18 cellular contexts compared by ENCODE assay signal in the genomic region with DNA sequence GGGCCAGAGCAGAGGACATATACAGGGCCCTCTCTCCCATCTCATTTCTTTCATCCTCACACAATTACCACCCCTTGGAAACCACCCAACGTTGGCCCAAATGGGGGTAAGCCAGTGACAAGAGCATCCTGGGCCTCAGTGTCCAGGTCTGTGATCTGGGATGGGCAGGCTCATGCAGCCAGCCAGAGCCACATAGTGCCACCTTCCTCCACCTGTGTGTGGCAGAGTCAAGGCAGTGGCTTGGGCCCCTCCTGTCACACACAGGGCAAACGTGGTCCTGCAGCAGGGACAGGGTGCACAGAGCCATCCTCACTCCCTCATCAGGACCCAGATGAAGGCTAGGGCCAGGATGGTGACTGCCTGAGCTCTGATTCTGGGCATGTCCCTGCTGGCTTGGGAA. TPM values are rescaled to one million over a fixed set of nuclear protein-coding genes. Genes with fewer than 3 reads are reported as not detected.
"Had no signal": no experiment of that assay in that cellular context is flagged by ENCODE, and none has a peak within 500 bp of the region (broad histone marks: within the 10 kb centered on the region; RNA-seq: fewer than 3 reads in every experiment).

No MANE protein-coding gene starts in this region.

- DNase-seq: activated CD4-positive, alpha-beta memory T cell treated with anti-CD3 and anti-CD28 coated beads, Interleukin-2, amount 10 ng/mL, durations not matched to agents 7 days and 5 days; activated gamma-delta T cell; activated naive CD8-positive, alpha-beta T cell treated with anti-CD3 and anti-CD28 coated beads, Interleukin-2, amount 10 ng/mL, durations not matched to agents 7 days and 5 days; activated T-cell treated with anti-CD3 and anti-CD28 coated beads, Interleukin-2, amount 50 U/mL, for 48 hours; colonic mucosa; effector CD4-positive, alpha-beta T cell; kidney glomerular epithelial cell; stimulated activated CD4-positive, alpha-beta T cell treated with anti-CD3 and anti-CD28 coated beads, Interleukin-4, amount 100 ng/mL, for 1 hour; T-helper 9 cell; testis had no signal

- H3K9me3 ChIP-seq: ascending aorta, colonic mucosa, mucosa of descending colon, testis had no signal

- H3K27ac Mint-ChIP-seq: activated CD4-positive, alpha-beta memory T cell treated with anti-CD3 and anti-CD28 coated beads, Interleukin-2, amount 10 ng/mL, durations not matched to agents 7 days and 5 days; activated naive CD8-positive, alpha-beta T cell treated with anti-CD3 and anti-CD28 coated beads, Interleukin-2, amount 10 ng/mL, durations not matched to agents 7 days and 5 days; naive thymus-derived CD8-positive, alpha-beta T cell; stimulated activated naive CD8-positive, alpha-beta T cell treated with anti-CD3 and anti-CD28 coated beads, Interleukin-15, Interleukin-2, amounts not matched to agents 100 ng/mL and 50 ng/mL, for 24 hours had no signal

- H3K27me3 Mint-ChIP-seq: activated CD4-positive, alpha-beta memory T cell treated with anti-CD3 and anti-CD28 coated beads, Interleukin-2, amount 10 ng/mL, durations not matched to agents 7 days and 5 days; activated naive CD8-positive, alpha-beta T cell treated with anti-CD3 and anti-CD28 coated beads, Interleukin-2, amount 10 ng/mL, durations not matched to agents 7 days and 5 days; stimulated activated naive CD8-positive, alpha-beta T cell treated with anti-CD3 and anti-CD28 coated beads, Interleukin-15, Interleukin-2, amounts not matched to agents 100 ng/mL and 50 ng/mL, for 24 hours had no signal

- H3K4me3 Mint-ChIP-seq: activated CD4-positive, alpha-beta memory T cell treated with anti-CD3 and anti-CD28 coated beads, Interleukin-2, amount 10 ng/mL, durations not matched to agents 7 days and 5 days; activated naive CD8-positive, alpha-beta T cell treated with anti-CD3 and anti-CD28 coated beads, Interleukin-2, amount 10 ng/mL, durations not matched to agents 7 days and 5 days; naive thymus-derived CD8-positive, alpha-beta T cell; stimulated activated naive CD8-positive, alpha-beta T cell treated with anti-CD3 and anti-CD28 coated beads, Interleukin-15, Interleukin-2, amounts not matched to agents 100 ng/mL and 50 ng/mL, for 24 hours had no signal

- H3K4me3 ChIP-seq: ascending aorta, colonic mucosa, mucosa of descending colon, testis had no signal

- H3K27ac ChIP-seq: colonic mucosa, testis had no signal

- H3K9me3 Mint-ChIP-seq: activated CD4-positive, alpha-beta memory T cell treated with anti-CD3 and anti-CD28 coated beads, Interleukin-2, amount 10 ng/mL, durations not matched to agents 7 days and 5 days; activated naive CD8-positive, alpha-beta T cell treated with anti-CD3 and anti-CD28 coated beads, Interleukin-2, amount 10 ng/mL, durations not matched to agents 7 days and 5 days; naive thymus-derived CD8-positive, alpha-beta T cell; stimulated activated naive CD8-positive, alpha-beta T cell treated with anti-CD3 and anti-CD28 coated beads, Interleukin-15, Interleukin-2, amounts not matched to agents 100 ng/mL and 50 ng/mL, for 24 hours had no signal

- ATAC-seq: mucosa of descending colon; naive thymus-derived CD8-positive, alpha-beta T cell had no signal

- H3K36me3 ChIP-seq: ascending aorta, colonic mucosa had no signal

- H3K4me1 Mint-ChIP-seq: activated CD4-positive, alpha-beta memory T cell treated with anti-CD3 and anti-CD28 coated beads, Interleukin-2, amount 10 ng/mL, durations not matched to agents 7 days and 5 days; activated naive CD8-positive, alpha-beta T cell treated with anti-CD3 and anti-CD28 coated beads, Interleukin-2, amount 10 ng/mL, durations not matched to agents 7 days and 5 days had no signal

- H3K36me3 Mint-ChIP-seq: activated naive CD8-positive, alpha-beta T cell treated with anti-CD3 and anti-CD28 coated beads, Interleukin-2, amount 10 ng/mL, durations not matched to agents 7 days and 5 days; naive thymus-derived CD8-positive, alpha-beta T cell had no signal

- H3K27me3 ChIP-seq: ascending aorta, colonic mucosa, testis had no signal

- H3K4me1 ChIP-seq: colonic mucosa had no signal

RNA-seq across cellular contexts. Expression of gene MYL3, which starts 2.3 kb away (rescaled TPM):
- total RNA-seq: activated CD4-positive, alpha-beta memory T cell treated with anti-CD3 and anti-CD28 coated beads, Interleukin-2, amount 10 ng/mL, durations not matched to agents 7 days and 5 days; activated naive CD8-positive, alpha-beta T cell treated with anti-CD3 and anti-CD28 coated beads, Interleukin-2, amount 10 ng/mL, durations not matched to agents 7 days and 5 days; endothelial cell of umbilical vein; frontal cortex; mammary epithelial cell; naive thymus-derived CD8-positive, alpha-beta T cell; pulmonary artery endothelial cell had no signal
- polyA plus RNA-seq: endothelial cell of umbilical vein; mammary epithelial cell; naive thymus-derived CD8-positive, alpha-beta T cell had no signal

RNA-seq across cellular contexts. Expression of gene PTH1R, which starts 12.0 kb away (rescaled TPM):
- total RNA-seq: activated CD4-positive, alpha-beta memory T cell treated with anti-CD3 and anti-CD28 coated beads, Interleukin-2, amount 10 ng/mL, durations not matched to agents 7 days and 5 days; activated naive CD8-positive, alpha-beta T cell treated with anti-CD3 and anti-CD28 coated beads, Interleukin-2, amount 10 ng/mL, durations not matched to agents 7 days and 5 days; naive thymus-derived CD8-positive, alpha-beta T cell had no signal
- polyA plus RNA-seq: mammary epithelial cell; naive thymus-derived CD8-positive, alpha-beta T cell had no signal
